Comparison of ENCODE assay signal across 9 cellular contexts in genomic region chr2:128301501-128301966, GRCh38. TPM values are rescaled to one million over a fixed set of nuclear protein-coding genes. Genes with fewer than 3 reads are reported as not detected.
DNase-seq lines count a peak whose midpoint lies in the region; ATAC-seq and TF ChIP-seq lines count a peak whose summit lies in the region.
"Had no signal": no experiment of that assay in that cellular context is flagged by ENCODE, and none has a peak within 500 bp of the region (broad histone marks: within the 10 kb centered on the region; RNA-seq: fewer than 3 reads in every experiment).

No MANE protein-coding gene starts in this region.

- CTCF ChIA-PET in MCF 10A (lab: Yijun Ruan, JAX): interaction anchor here (0.8 to 1.4 kb wide), 5 partner anchors 11 to 239 kb away, joined by 3 to 4 read pairs (median 3); no protein-coding TSS in a partner anchor

- peak; percentile 15 for ATAC-seq in left lung
- ATAC-seq in HG02938 (IDR thresholded peaks at IDR 0.05; ENCODE audit: unreplicated experiment): no peak
- ATAC-seq: effector memory CD8-positive, alpha-beta T cell had no signal

- H3K9me3 Mint-ChIP-seq in MCF 10A (ENCODE audit: unreplicated experiment): no peaks in the 10 kb centered on the region
- H3K9me3 Mint-ChIP-seq: effector memory CD8-positive, alpha-beta T cell had no signal

- no peak overlapping the region for H3K27ac Mint-ChIP-seq in MCF 10A (ENCODE audit: low read depth, unreplicated experiment)
- H3K27ac Mint-ChIP-seq: effector memory CD8-positive, alpha-beta T cell had no signal

- BruUV-seq in MCF 10A (replicated peaks; lab: Mats Ljungman, UMichigan): no TSS peak

- no peaks in the 10 kb centered on the region for H3K27me3 Mint-ChIP-seq in MCF 10A (ENCODE audit: insufficient read depth, unreplicated experiment)
- H3K27me3 Mint-ChIP-seq: effector memory CD8-positive, alpha-beta T cell had no signal

- TF ChIP-seq CTCF in MCF 10A (IDR thresholded peaks at IDR 0.05; ENCODE audit: unreplicated experiment) (no peak), left lung (IDR thresholded peaks at IDR 0.05) (no peak)

- DNase-seq in HS-27A (ENCODE audit: low read depth): peak; percentile 58
- DNase-seq in MCF 10A (ENCODE audit: unreplicated experiment): peak; percentile 67
- peak in 1 of 2 donors; percentile 71 for DNase-seq in left lung
- no peak for DNase-seq in NCI-H187 treated with DMSO at 0.1 percent for 48 hours (lab: John Stamatoyannopoulos, UW)
- DNase-seq in NCI-H1930 (lab: John Stamatoyannopoulos, UW): no peak
- DNase-seq in NCI-H1436 treated with DMSO at 0.1 percent for 48 hours (lab: John Stamatoyannopoulos, UW): no peak
- DNase-seq: effector memory CD8-positive, alpha-beta T cell had no signal

- H3K36me3 ChIP-seq in left lung: no peaks in the 10 kb centered on the region

- H3K4me1 Mint-ChIP-seq in MCF 10A (ENCODE audit: insufficient read depth, unreplicated experiment): peaks cover 49% of the 10 kb centered on the region

- no peaks in the 10 kb centered on the region for H3K27me3 ChIP-seq in left lung

- intact Hi-C loops in MCF 10A (cut with micrococcal nuclease): loop anchor here (10.0 kb wide), 1 partner anchor 237 kb away; no protein-coding TSS in a partner anchor
- intact Hi-C loops in left lung (cut with DNase I): no loop called here

- H3K9me3 ChIP-seq in left lung: no peaks in the 10 kb centered on the region

- H3K27ac ChIP-seq in left lung: no peak overlapping the region
- H3K27ac ChIP-seq in temporal lobe (ENCODE audit: low read depth, low read length): peak overlapping the region; percentile 67

- H3K4me3 Mint-ChIP-seq in MCF 10A (ENCODE audit: unreplicated experiment): no peak overlapping the region
- H3K4me3 Mint-ChIP-seq: effector memory CD8-positive, alpha-beta T cell had no signal

- no peak overlapping the region for H3K4me3 ChIP-seq in left lung

- H3K4me1 ChIP-seq in left lung: peaks cover 11 to 22% of the 10 kb centered on the region in 2 donors

- POLR2A ChIA-PET in MCF 10A (lab: Yijun Ruan, JAX): no interaction called here

- no peaks in the 10 kb centered on the region for H3K36me3 Mint-ChIP-seq in MCF 10A (ENCODE audit: insufficient read depth, unreplicated experiment)

RNA-seq across cellular contexts. Expression of gene HS6ST1, which starts 17.1 kb away (rescaled TPM):
- 9.6 and 11.4 TPM in 2 replicates for total RNA-seq in MCF 10A (2022)
- 10 to 100 TPM; 30.8 to 38.0 TPM for total RNA-seq in left lung
- 48.7 TPM for total RNA-seq in temporal lobe

Comparison
In these comparisons a context has a peak if more than half of its experiments do, and no peak if none do; other contexts are left out.
1. DNase-seq: peak in HS-27A (single experiment) and MCF 10A (single experiment); none in NCI-H187 treated with DMSO at 0.1 percent for 48 hours (single experiment), NCI-H1930 (0 of 2) and NCI-H1436 treated with DMSO at 0.1 percent for 48 hours (single experiment).